In the genomic region with DNA sequence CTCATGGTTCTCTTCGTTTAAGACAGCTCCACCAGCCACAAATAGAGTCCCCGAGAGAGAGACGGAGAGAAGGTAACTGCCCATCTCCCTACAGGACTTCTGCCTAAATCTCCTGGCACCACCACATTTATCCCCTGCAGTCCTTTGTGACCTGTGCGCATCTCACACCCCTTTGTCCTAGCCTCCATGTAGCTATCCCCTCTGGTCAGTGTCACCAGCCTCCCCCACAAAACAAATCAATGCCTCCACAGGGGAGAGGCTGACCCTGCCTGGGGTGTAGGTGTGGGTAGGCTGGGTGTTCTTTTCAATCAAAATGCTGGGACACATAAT, we compare ENCODE assay signal across 24 cellular contexts. TPM values are rescaled to one million over a fixed set of nuclear protein-coding genes. Genes with fewer than 3 reads are reported as not detected.
DNase-seq lines count a peak whose midpoint lies in the region; ATAC-seq and TF ChIP-seq lines count a peak whose summit lies in the region.
"Had no signal": no experiment of that assay in that cellular context is flagged by ENCODE, and none has a peak within 500 bp of the region (broad histone marks: within the 10 kb centered on the region; RNA-seq: fewer than 3 reads in every experiment).

Gene GARIN3 (minus strand): TSS at position 101 of the 330 bp plus-strand sequence. CDS start 96 bp downstream, at position 5.

- peaks cover 15% of the 10 kb centered on the region for H3K9me3 Mint-ChIP-seq in activated CD4-positive, alpha-beta T cell treated with anti-CD3 and anti-CD28 coated beads, Interleukin-2, amount 10 ng/mL, durations not matched to agents 7 days and 5 days
- peaks cover 4% of the 10 kb centered on the region for H3K9me3 Mint-ChIP-seq in CD8-positive, alpha-beta T cell
- peaks cover 10% of the 10 kb centered on the region for H3K9me3 Mint-ChIP-seq in activated T-helper 2 cell treated with anti-CD3 and anti-CD28 coated beads, Interferon-gamma antibody, Interleukin-2, Interleukin-4, amounts not matched to agents 10 μg/mL and 5 μg/mL and 100 μg/mL, durations not matched to agents 14 hours and 24 hours and 36 hours
- no peaks in the 10 kb centered on the region for H3K9me3 Mint-ChIP-seq in neural crest cell

- TF ChIP-seq CTCF in CD8-positive, alpha-beta T cell (IDR thresholded peaks at IDR 0.05), result no peak
- TF ChIP-seq CTCF in neural crest cell (conservative IDR thresholded peaks at IDR 0.05) (no peak), body of pancreas (IDR thresholded peaks at IDR 0.05) (no peak)

- H3K27ac Mint-ChIP-seq in activated CD4-positive, alpha-beta T cell treated with anti-CD3 and anti-CD28 coated beads, Interleukin-2, amount 10 ng/mL, durations not matched to agents 7 days and 5 days, result peak within 1 kb of the TSS; percentile 83
- peak within 1 kb of the TSS; percentile 89 for H3K27ac Mint-ChIP-seq in CD8-positive, alpha-beta T cell
- peak within 1 kb of the TSS; percentile 86 for H3K27ac Mint-ChIP-seq in activated T-helper 2 cell treated with anti-CD3 and anti-CD28 coated beads, Interferon-gamma antibody, Interleukin-2, Interleukin-4, amounts not matched to agents 10 μg/mL and 5 μg/mL and 100 μg/mL, durations not matched to agents 14 hours and 24 hours and 36 hours
- peak within 1 kb of the TSS; percentile 57 for H3K27ac Mint-ChIP-seq in neural crest cell (ENCODE audit: unreplicated experiment)
- H3K27ac Mint-ChIP-seq: CD14-positive monocyte, progenitor cell of endocrine pancreas had no signal

- ATAC-seq in CD8-positive, alpha-beta T cell, result no peak
- ATAC-seq in body of pancreas, result no peak
- ATAC-seq: esophagus mucosa had no signal

- peaks cover 67% of the 10 kb centered on the region for H3K4me1 Mint-ChIP-seq in activated CD4-positive, alpha-beta T cell treated with anti-CD3 and anti-CD28 coated beads, Interleukin-2, amount 10 ng/mL, durations not matched to agents 7 days and 5 days
- H3K4me1 Mint-ChIP-seq in CD8-positive, alpha-beta T cell (ENCODE audit: low read depth), result peaks cover 47% of the 10 kb centered on the region
- H3K4me1 Mint-ChIP-seq in activated T-helper 2 cell treated with anti-CD3 and anti-CD28 coated beads, Interferon-gamma antibody, Interleukin-2, Interleukin-4, amounts not matched to agents 10 μg/mL and 5 μg/mL and 100 μg/mL, durations not matched to agents 14 hours and 24 hours and 36 hours (ENCODE audit: low read depth), result peaks cover 69% of the 10 kb centered on the region
- H3K4me1 Mint-ChIP-seq in neural crest cell, result no peaks in the 10 kb centered on the region
- H3K4me1 Mint-ChIP-seq: CD14-positive monocyte had no signal

- H3K4me1 ChIP-seq in CD8-positive, alpha-beta T cell (ENCODE audit: insufficient read depth, low read length), result peaks cover 22% of the 10 kb centered on the region
- H3K4me1 ChIP-seq in body of pancreas, result no peaks in the 10 kb centered on the region
- H3K4me1 ChIP-seq: uterus had no signal

- peak within 1 kb of the TSS; percentile 53 for H3K4me3 Mint-ChIP-seq in activated CD4-positive, alpha-beta T cell treated with anti-CD3 and anti-CD28 coated beads, Interleukin-2, amount 10 ng/mL, durations not matched to agents 7 days and 5 days
- peak within 1 kb of the TSS; percentile 72 for H3K4me3 Mint-ChIP-seq in CD8-positive, alpha-beta T cell
- peak within 1 kb of the TSS; percentile 43 for H3K4me3 Mint-ChIP-seq in activated T-helper 2 cell treated with anti-CD3 and anti-CD28 coated beads, Interferon-gamma antibody, Interleukin-2, Interleukin-4, amounts not matched to agents 10 μg/mL and 5 μg/mL and 100 μg/mL, durations not matched to agents 14 hours and 24 hours and 36 hours (ENCODE audit: low read depth)
- no peak within 1 kb of the TSS for H3K4me3 Mint-ChIP-seq in neural crest cell
- H3K4me3 Mint-ChIP-seq: CD14-positive monocyte, H9 had no signal

- POLR2A ChIA-PET in activated CD4-positive, alpha-beta T cell treated with anti-CD3 and anti-CD28 coated beads, Interleukin-2, amount 10 ng/mL, durations not matched to agents 7 days and 5 days (lab: Charles Lee), result interaction anchor here (0.7 kb wide), 1 partner anchor 9 kb away, joined by 4 read pairs; no protein-coding TSS in a partner anchor
- POLR2A ChIA-PET in CD8-positive, alpha-beta T cell (lab: Charles Lee), result interaction anchor here (0.8 to 2.5 kb wide), 3 partner anchors 10 to 23 kb away, joined by 3 to 7 read pairs (median 3); no protein-coding TSS in a partner anchor

- no peaks in the 10 kb centered on the region for H3K27me3 ChIP-seq in CD8-positive, alpha-beta T cell (ENCODE audit: insufficient read depth, low read length)
- no peaks in the 10 kb centered on the region for H3K27me3 ChIP-seq in H7 (ENCODE audit: control insufficient read depth, insufficient read depth, low read length)
- no peaks in the 10 kb centered on the region for H3K27me3 ChIP-seq in body of pancreas
- H3K27me3 ChIP-seq: cardiac muscle cell, uterus had no signal

- H3K9me3 ChIP-seq in CD8-positive, alpha-beta T cell (ENCODE audit: low read length), result no peaks in the 10 kb centered on the region
- no peaks in the 10 kb centered on the region for H3K9me3 ChIP-seq in body of pancreas
- H3K9me3 ChIP-seq: uterus had no signal

- H3K4me3 ChIP-seq in CD8-positive, alpha-beta T cell (ENCODE audit: low read depth, low read length), result no peak within 1 kb of the TSS
- H3K4me3 ChIP-seq in H7 (ENCODE audit: insufficient read depth, low read depth, low read length), result no peak within 1 kb of the TSS
- H3K4me3 ChIP-seq in body of pancreas, result no peak within 1 kb of the TSS
- H3K4me3 ChIP-seq: cardiac muscle cell, uterus had no signal

- no peak for TF ChIP-seq POLR2A in body of pancreas (IDR thresholded peaks at IDR 0.05)

- CTCF ChIA-PET in activated CD4-positive, alpha-beta T cell treated with anti-CD3 and anti-CD28 coated beads, Interleukin-2, amount 10 ng/mL, durations not matched to agents 7 days and 5 days (lab: Charles Lee), result interaction anchor here (0.5 to 3.3 kb wide), 4 partner anchors 10 to 261 kb away, joined by 4 to 21 read pairs (median 7); no protein-coding TSS in a partner anchor
- CTCF ChIA-PET in CD8-positive, alpha-beta T cell (lab: Charles Lee), result interaction anchor here (1.2 kb wide), 1 partner anchor 17 kb away, joined by 9 read pairs; no protein-coding TSS in a partner anchor

- no peak within 1 kb of the TSS for H3K27ac ChIP-seq in CD8-positive, alpha-beta T cell (ENCODE audit: low read depth, low read length)
- H3K27ac ChIP-seq in body of pancreas, result no peak within 1 kb of the TSS
- H3K27ac ChIP-seq: cardiac muscle cell, uterus had no signal

- DNase-seq in activated CD4-positive, alpha-beta T cell treated with anti-CD3 and anti-CD28 coated beads, Interleukin-2, amount 10 ng/mL, durations not matched to agents 7 days and 5 days, result no peak
- DNase-seq in activated CD4-positive, alpha-beta T cell treated with anti-CD3 and anti-CD28 coated beads, Interleukin-2, amount 50 U/mL, for 1 hour, result no peak
- DNase-seq in CD8-positive, alpha-beta T cell, result no peak
- DNase-seq in activated T-helper 2 cell treated with anti-CD3 and anti-CD28 coated beads, Interferon-gamma antibody, Interleukin-2, Interleukin-4, amounts not matched to agents 10 μg/mL and 5 μg/mL and 100 μg/mL, durations not matched to agents 14 hours and 24 hours and 36 hours (ENCODE audit: low spot score), result no peak
- DNase-seq in neural crest cell (ENCODE audit: low read depth, low spot score), result no peak
- DNase-seq in activated gamma-delta T cell (lab: John Stamatoyannopoulos, UW), result no peak
- DNase-seq in H7, result no peak
- no peak for DNase-seq in body of pancreas
- DNase-seq: GF-D8, H9, Kasumi-1, kidney glomerular epithelial cell, naive B cell, NCI-H1092, NCI-H2081, NCI-H510A, substantia nigra, uterus had no signal

- H3K27me3 Mint-ChIP-seq in activated CD4-positive, alpha-beta T cell treated with anti-CD3 and anti-CD28 coated beads, Interleukin-2, amount 10 ng/mL, durations not matched to agents 7 days and 5 days, result no peaks in the 10 kb centered on the region
- no peaks in the 10 kb centered on the region for H3K27me3 Mint-ChIP-seq in CD8-positive, alpha-beta T cell (ENCODE audit: low read depth)
- no peaks in the 10 kb centered on the region for H3K27me3 Mint-ChIP-seq in activated T-helper 2 cell treated with anti-CD3 and anti-CD28 coated beads, Interferon-gamma antibody, Interleukin-2, Interleukin-4, amounts not matched to agents 10 μg/mL and 5 μg/mL and 100 μg/mL, durations not matched to agents 14 hours and 24 hours and 36 hours (ENCODE audit: low read depth)
- H3K27me3 Mint-ChIP-seq in neural crest cell (ENCODE audit: low read depth), result peaks cover 8% of the 10 kb centered on the region
- H3K27me3 Mint-ChIP-seq: naive B cell, progenitor cell of endocrine pancreas had no signal

- H3K36me3 Mint-ChIP-seq in activated CD4-positive, alpha-beta T cell treated with anti-CD3 and anti-CD28 coated beads, Interleukin-2, amount 10 ng/mL, durations not matched to agents 7 days and 5 days (ENCODE audit: low read depth), result peaks cover 21% of the 10 kb centered on the region
- H3K36me3 Mint-ChIP-seq in CD8-positive, alpha-beta T cell, result no peaks in the 10 kb centered on the region
- H3K36me3 Mint-ChIP-seq in activated T-helper 2 cell treated with anti-CD3 and anti-CD28 coated beads, Interferon-gamma antibody, Interleukin-2, Interleukin-4, amounts not matched to agents 10 μg/mL and 5 μg/mL and 100 μg/mL, durations not matched to agents 14 hours and 24 hours and 36 hours (ENCODE audit: low read depth), result peaks cover 16% of the 10 kb centered on the region
- H3K36me3 Mint-ChIP-seq in neural crest cell (ENCODE audit: low read depth), result no peaks in the 10 kb centered on the region
- H3K36me3 Mint-ChIP-seq: CD14-positive monocyte had no signal

- intact Hi-C loops in CD8-positive, alpha-beta T cell (cut with DNase I, micrococcal nuclease), result no loop called here
- intact Hi-C loops in activated T-helper 2 cell treated with anti-CD3 and anti-CD28 coated beads, Interferon-gamma antibody, Interleukin-2, Interleukin-4, amounts not matched to agents 10 μg/mL and 5 μg/mL and 100 μg/mL, durations not matched to agents 14 hours and 24 hours and 36 hours (cut with micrococcal nuclease), result no loop called here
- intact Hi-C loops in body of pancreas (cut with DNase I), result no loop called here

- no peaks in the 10 kb centered on the region for H3K36me3 ChIP-seq in CD8-positive, alpha-beta T cell (ENCODE audit: insufficient read depth, low read length)
- H3K36me3 ChIP-seq in H7 (replicated peaks; ENCODE audit: control insufficient read depth, insufficient read depth, low read length) (no peaks in the 10 kb centered on the region), body of pancreas (replicated peaks in 1 of 2; ENCODE audit: insufficient read depth in 1 of 2, low read depth in 2 of 2) (no peaks in the 10 kb centered on the region)
- H3K36me3 ChIP-seq: cardiac muscle cell, uterus had no signal

- WGBS in body of pancreas, 2 donors, result 62 to 75% methylated on average over 4 of the region's 4 CpGs

RNA-seq across cellular contexts. Expression of gene GARIN3, which starts in this region (rescaled TPM):
- total RNA-seq in activated CD4-positive, alpha-beta T cell treated with anti-CD3 and anti-CD28 coated beads, Interleukin-2, amount 10 ng/mL, durations not matched to agents 7 days and 5 days, result not detected
- total RNA-seq in CD8-positive, alpha-beta T cell, result not detected
- 0.23 and 0.30 TPM in 2 replicates for total RNA-seq in activated T-helper 2 cell treated with anti-CD3 and anti-CD28 coated beads, Interferon-gamma antibody, Interleukin-2, Interleukin-4, amounts not matched to agents 10 μg/mL and 5 μg/mL and 100 μg/mL, durations not matched to agents 14 hours and 24 hours and 36 hours
- total RNA-seq in neural crest cell (not detected in 2 replicates), body of pancreas (not detected)
- not detected in 2 replicates for total RNA-seq in H7 (2014; rRNA removed; shearing (Covaris generic))
- total RNA-seq: A673, cardiac muscle cell, esophagus mucosa, H9, progenitor cell of endocrine pancreas, skeletal muscle tissue, uterus had no signal
